In the genomic region with DNA sequence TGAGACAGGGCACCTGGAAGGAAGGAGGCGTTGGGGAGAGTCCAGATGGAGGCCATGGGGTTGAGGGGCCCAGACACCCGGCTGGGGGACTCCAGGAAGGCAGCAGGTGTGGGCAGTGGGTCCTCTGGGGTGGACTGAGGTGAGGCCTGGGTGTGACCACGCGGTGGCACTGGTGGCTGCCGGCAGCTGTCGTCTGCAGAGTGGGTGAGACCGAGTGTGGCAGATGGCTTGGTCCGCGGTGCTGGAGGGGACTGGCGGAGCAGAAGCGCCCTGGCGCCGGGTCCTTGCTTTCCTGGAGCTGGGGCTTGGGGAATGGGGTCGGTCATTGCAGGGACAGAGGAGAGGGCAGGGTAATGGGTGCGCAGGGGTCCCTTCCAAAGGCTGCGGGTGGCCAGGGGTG, we compare ENCODE assay signal across 10 cellular contexts. TPM values are rescaled to one million over a fixed set of nuclear protein-coding genes. Genes with fewer than 3 reads are reported as not detected.
A peak's percentile ranks its signal among the peaks of the same experiment; 100 is the strongest.
DNase-seq lines count a peak whose midpoint lies in the region; ATAC-seq and TF ChIP-seq lines count a peak whose summit lies in the region.
"Had no signal": no experiment of that assay in that cellular context is flagged by ENCODE, and none has a peak within 500 bp of the region (broad histone marks: within the 10 kb centered on the region; RNA-seq: fewer than 3 reads in every experiment).

No MANE protein-coding gene starts in this region.

- CTCF ChIA-PET in activated CD4-positive, alpha-beta T cell treated with anti-CD3 and anti-CD28 coated beads, Interleukin-2, amount 10 ng/mL, durations not matched to agents 7 days and 5 days (lab: Charles Lee): interaction anchor here (0.9 to 6.0 kb wide), 10 partner anchors 13 to 472 kb away, joined by 3 to 39 read pairs (median 4); a partner anchor contains a TSS

- H3K27ac Mint-ChIP-seq in activated CD4-positive, alpha-beta T cell treated with anti-CD3 and anti-CD28 coated beads, Interleukin-2, amount 10 ng/mL, durations not matched to agents 7 days and 5 days: no peak overlapping the region
- no peak overlapping the region for H3K27ac Mint-ChIP-seq in endothelial cell (ENCODE audit: unreplicated experiment)

- H3K36me3 Mint-ChIP-seq in activated CD4-positive, alpha-beta T cell treated with anti-CD3 and anti-CD28 coated beads, Interleukin-2, amount 10 ng/mL, durations not matched to agents 7 days and 5 days (ENCODE audit: low read depth): no peaks in the 10 kb centered on the region
- H3K36me3 Mint-ChIP-seq in endothelial cell (ENCODE audit: low read depth, unreplicated experiment): peaks cover 6% of the 10 kb centered on the region

- peak overlapping the region; percentile 15 for H3K4me3 ChIP-seq in retinal pigment epithelial cell (ENCODE audit: low read length)

- POLR2A ChIA-PET in activated CD4-positive, alpha-beta T cell treated with anti-CD3 and anti-CD28 coated beads, Interleukin-2, amount 10 ng/mL, durations not matched to agents 7 days and 5 days (lab: Charles Lee): no interaction called here

- H3K9me3 Mint-ChIP-seq in activated CD4-positive, alpha-beta T cell treated with anti-CD3 and anti-CD28 coated beads, Interleukin-2, amount 10 ng/mL, durations not matched to agents 7 days and 5 days: no peaks in the 10 kb centered on the region
- H3K9me3 Mint-ChIP-seq in endothelial cell (ENCODE audit: unreplicated experiment): no peaks in the 10 kb centered on the region

- no peak for ATAC-seq in GM19452 (IDR thresholded peaks at IDR 0.05; ENCODE audit: unreplicated experiment)

- H3K4me1 Mint-ChIP-seq in activated CD4-positive, alpha-beta T cell treated with anti-CD3 and anti-CD28 coated beads, Interleukin-2, amount 10 ng/mL, durations not matched to agents 7 days and 5 days: peaks cover 5% of the 10 kb centered on the region
- peaks cover 8% of the 10 kb centered on the region for H3K4me1 Mint-ChIP-seq in endothelial cell (ENCODE audit: unreplicated experiment)

- no peak for TF ChIP-seq CTCF in endothelial cell (IDR thresholded peaks at IDR 0.05; ENCODE audit: unreplicated experiment)
- TF ChIP-seq CTCF in retinal pigment epithelial cell (conservative IDR thresholded peaks at IDR 0.05; ENCODE audit: low read depth, low read length): no peak

- peaks cover 19% of the 10 kb centered on the region for H3K27me3 Mint-ChIP-seq in activated CD4-positive, alpha-beta T cell treated with anti-CD3 and anti-CD28 coated beads, Interleukin-2, amount 10 ng/mL, durations not matched to agents 7 days and 5 days
- H3K27me3 Mint-ChIP-seq in endothelial cell (ENCODE audit: unreplicated experiment): peaks cover 12% of the 10 kb centered on the region

- DNase-seq in activated CD4-positive, alpha-beta T cell treated with anti-CD3 and anti-CD28 coated beads, Interleukin-2, amount 10 ng/mL, durations not matched to agents 7 days and 5 days: no peak
- no peak for DNase-seq in activated CD4-positive, alpha-beta T cell treated with anti-CD3 and anti-CD28 coated beads for 1 hour
- DNase-seq in NCI-H524 treated with DMSO at 0.1 percent for 48 hours (lab: John Stamatoyannopoulos, UW): peak; percentile 48
- DNase-seq in endothelial cell (ENCODE audit: low spot score): no peak
- no peak for DNase-seq in retinal pigment epithelial cell (ENCODE audit: low read depth)
- no peak for DNase-seq in mesenteric fat pad (ENCODE audit: low spot score)
- no peak for DNase-seq in cortex of kidney (lab: John Stamatoyannopoulos, UW)

- peak overlapping the region; percentile 36 for H3K4me3 Mint-ChIP-seq in activated CD4-positive, alpha-beta T cell treated with anti-CD3 and anti-CD28 coated beads, Interleukin-2, amount 10 ng/mL, durations not matched to agents 7 days and 5 days
- peak overlapping the region; percentile 69 for H3K4me3 Mint-ChIP-seq in endothelial cell (ENCODE audit: unreplicated experiment)

RNA-seq across cellular contexts. Expression of a gene that starts 12.5 kb away (rescaled TPM):
- 1 to 10 TPM; 7.4 to 8.3 TPM for total RNA-seq in activated CD4-positive, alpha-beta T cell treated with anti-CD3 and anti-CD28 coated beads, Interleukin-2, amount 10 ng/mL, durations not matched to agents 7 days and 5 days
- 374 TPM for total RNA-seq in endothelial cell (ENCODE audit: unreplicated experiment)
- total RNA-seq in mesenteric fat pad: 17.6 TPM

RNA-seq across cellular contexts. Expression of a gene that starts 19.1 kb away (rescaled TPM):
- total RNA-seq in activated CD4-positive, alpha-beta T cell treated with anti-CD3 and anti-CD28 coated beads, Interleukin-2, amount 10 ng/mL, durations not matched to agents 7 days and 5 days: 100 to 1,000 TPM; 237 to 332 TPM
- 33.3 TPM for total RNA-seq in endothelial cell (ENCODE audit: unreplicated experiment)
- 47.0 TPM for total RNA-seq in mesenteric fat pad

RNA-seq across cellular contexts. Expression of a gene that starts 32.5 kb away (rescaled TPM):
- total RNA-seq in activated CD4-positive, alpha-beta T cell treated with anti-CD3 and anti-CD28 coated beads, Interleukin-2, amount 10 ng/mL, durations not matched to agents 7 days and 5 days: under 1 TPM; 0.42 to 0.46 TPM
- total RNA-seq in endothelial cell (ENCODE audit: unreplicated experiment) (144 TPM), mesenteric fat pad (25.5 TPM)

RNA-seq across cellular contexts. Expression of a gene that starts 41.7 kb away (rescaled TPM):
- not detected for total RNA-seq in activated CD4-positive, alpha-beta T cell treated with anti-CD3 and anti-CD28 coated beads, Interleukin-2, amount 10 ng/mL, durations not matched to agents 7 days and 5 days
- total RNA-seq in endothelial cell (ENCODE audit: unreplicated experiment) (not detected), mesenteric fat pad (not detected)
- total RNA-seq: lung microvascular endothelial cell; T-helper 2 cell treated with Interferon-gamma antibody and Interleukin-4, amounts not matched to agents 100 ng/mL and 5 ng/mL, for 36 hours had no signal

RNA-seq across cellular contexts. Expression of a gene that starts 50.5 kb away (rescaled TPM):
- total RNA-seq in activated CD4-positive, alpha-beta T cell treated with anti-CD3 and anti-CD28 coated beads, Interleukin-2, amount 10 ng/mL, durations not matched to agents 7 days and 5 days: not detected
- total RNA-seq in endothelial cell (ENCODE audit: unreplicated experiment) (not detected), mesenteric fat pad (not detected)
- total RNA-seq: lung microvascular endothelial cell; T-helper 2 cell treated with Interferon-gamma antibody and Interleukin-4, amounts not matched to agents 100 ng/mL and 5 ng/mL, for 36 hours had no signal

Comparison
In these comparisons a context has a peak if more than half of its experiments do, and no peak if none do; other contexts are left out.
1. RNA of a gene that starts 12.5 kb away (total RNA-seq): 374 TPM in endothelial cell (single experiment); 17.6 TPM in mesenteric fat pad (single experiment) and 7.4 to 8.3 TPM in activated CD4-positive, alpha-beta T cell treated with anti-CD3 and anti-CD28 coated beads, Interleukin-2, amount 10 ng/mL, durations not matched to agents 7 days and 5 days; every median in the first group is over 10 times any median in the second.
2. RNA of a gene that starts 32.5 kb away (total RNA-seq): 144 TPM in endothelial cell (single experiment) and 25.5 TPM in mesenteric fat pad (single experiment); 0.42 to 0.46 TPM in activated CD4-positive, alpha-beta T cell treated with anti-CD3 and anti-CD28 coated beads, Interleukin-2, amount 10 ng/mL, durations not matched to agents 7 days and 5 days; every median in the first group is over 10 times any median in the second.